21 cellular contexts compared by ENCODE assay signal in the genomic region with DNA sequence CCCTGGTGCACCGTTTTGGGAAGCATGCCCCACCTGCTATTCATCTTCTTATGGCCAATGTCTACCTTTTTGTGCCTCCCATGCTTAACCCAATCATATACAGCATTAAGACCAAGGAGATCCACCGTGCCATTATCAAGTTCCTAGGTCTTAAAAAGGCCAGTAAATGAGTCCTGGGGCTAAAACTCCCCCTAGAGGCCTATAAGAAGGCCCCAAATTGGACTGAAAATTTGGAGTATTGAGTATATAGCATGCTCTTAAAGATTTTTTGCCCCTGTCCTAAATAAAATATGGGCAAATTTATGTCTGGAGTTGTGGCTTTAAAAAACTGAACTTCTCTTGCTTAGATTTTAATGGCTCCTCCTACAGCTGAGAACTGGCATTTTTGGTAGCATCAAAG. TPM values are rescaled to one million over a fixed set of nuclear protein-coding genes. Genes with fewer than 3 reads are reported as not detected.
"Had no signal": no experiment of that assay in that cellular context is flagged by ENCODE, and none has a peak within 500 bp of the region (broad histone marks: within the 10 kb centered on the region; RNA-seq: fewer than 3 reads in every experiment).

No MANE protein-coding gene starts in this region.

- H3K27me3 ChIP-seq: esophagus muscularis mucosa, foreskin keratinocyte, neutrophil, tibial nerve had no signal

- H3K4me1 ChIP-seq: esophagus muscularis mucosa, foreskin keratinocyte, tibial nerve had no signal

- H3K9me3 ChIP-seq: esophagus muscularis mucosa, neutrophil, tibial nerve had no signal

- H3K36me3 Mint-ChIP-seq: activated naive CD4-positive, alpha-beta T cell treated with anti-CD3 and anti-CD28 coated beads, Interleukin-2, amount 50 U/mL, for 72 hours; brain; naive thymus-derived CD4-positive, alpha-beta T cell; stimulated activated naive B cell treated with anti-CD40 and anti-IgM and Interleukin-4, amounts not matched to agents 10 μg/mL and 1 μg/mL and 100 μg/mL, for 72 hours had no signal

- H3K36me3 ChIP-seq: esophagus muscularis mucosa, neutrophil, tibial nerve had no signal

- H3K27ac Mint-ChIP-seq: activated naive CD4-positive, alpha-beta T cell treated with anti-CD3 and anti-CD28 coated beads, Interleukin-2, amount 50 U/mL, for 72 hours; brain; naive thymus-derived CD4-positive, alpha-beta T cell; stimulated activated naive B cell treated with anti-CD40 and anti-IgM and Interleukin-4, amounts not matched to agents 10 μg/mL and 1 μg/mL and 100 μg/mL, for 72 hours had no signal

- H3K9me3 Mint-ChIP-seq: activated naive CD4-positive, alpha-beta T cell treated with anti-CD3 and anti-CD28 coated beads, Interleukin-2, amount 50 U/mL, for 72 hours; activated T-cell treated with anti-CD3 and anti-CD28 coated beads, Interleukin-2, amount 50 U/mL, for 4 hours; brain; central memory CD8-positive, alpha-beta T cell; stimulated activated naive B cell treated with anti-CD40 and anti-IgM and Interleukin-4, amounts not matched to agents 10 μg/mL and 1 μg/mL and 100 μg/mL, for 72 hours had no signal

- H3K27me3 Mint-ChIP-seq: brain had no signal

- DNase-seq: activated CD4-positive, alpha-beta T cell treated with anti-CD3 and anti-CD28 coated beads, Interleukin-2, amount 50 U/mL, for 4 hours; activated effector memory CD4-positive, alpha-beta T cell treated with anti-CD3 and anti-CD28 coated beads, Interleukin-2, amount 50 U/mL, for 16 hours; activated T-cell treated with anti-CD3 and anti-CD28 coated beads, Interleukin-2, amount 50 U/mL, for 4 hours; amniotic stem cell; dermis blood vessel endothelial cell; foreskin keratinocyte; left colon; naive thymus-derived CD4-positive, alpha-beta T cell; right cardiac atrium; stimulated activated naive B cell treated with anti-CD40 and anti-IgM and Interleukin-4, amounts not matched to agents 10 μg/mL and 1 μg/mL and 100 μg/mL, for 72 hours; T-helper 2 cell had no signal

- H3K4me3 Mint-ChIP-seq: activated T-cell treated with anti-CD3 and anti-CD28 coated beads, Interleukin-2, amount 50 U/mL, for 4 hours; brain; central memory CD8-positive, alpha-beta T cell; naive thymus-derived CD4-positive, alpha-beta T cell; stimulated activated naive B cell treated with anti-CD40 and anti-IgM and Interleukin-4, amounts not matched to agents 10 μg/mL and 1 μg/mL and 100 μg/mL, for 72 hours had no signal

- H3K27ac ChIP-seq: esophagus muscularis mucosa, foreskin keratinocyte, neutrophil, tibial nerve had no signal

- H3K4me1 Mint-ChIP-seq: brain; central memory CD8-positive, alpha-beta T cell; naive thymus-derived CD4-positive, alpha-beta T cell; stimulated activated naive B cell treated with anti-CD40 and anti-IgM and Interleukin-4, amounts not matched to agents 10 μg/mL and 1 μg/mL and 100 μg/mL, for 72 hours had no signal

- H3K4me3 ChIP-seq: esophagus muscularis mucosa, tibial nerve had no signal

RNA-seq across cellular contexts. Expression of gene OR51M1, which starts 6.6 kb away (rescaled TPM):
- total RNA-seq: activated naive CD4-positive, alpha-beta T cell treated with anti-CD3 and anti-CD28 coated beads, Interleukin-2, amount 50 U/mL, for 72 hours; activated T-cell treated with anti-CD3 and anti-CD28 coated beads, Interleukin-2, amount 50 U/mL, for 4 hours; dermis blood vessel endothelial cell; esophagus muscularis mucosa; foreskin keratinocyte; left colon; lung microvascular endothelial cell; naive thymus-derived CD4-positive, alpha-beta T cell; posterior vena cava; right cardiac atrium; subcutaneous adipose tissue; tibial nerve had no signal
- polyA plus RNA-seq: foreskin keratinocyte; naive thymus-derived CD4-positive, alpha-beta T cell; right cardiac atrium had no signal

RNA-seq across cellular contexts. Expression of gene OR51Q1, which starts 31.7 kb away (rescaled TPM):
- total RNA-seq: activated naive CD4-positive, alpha-beta T cell treated with anti-CD3 and anti-CD28 coated beads, Interleukin-2, amount 50 U/mL, for 72 hours; activated T-cell treated with anti-CD3 and anti-CD28 coated beads, Interleukin-2, amount 50 U/mL, for 4 hours; dermis blood vessel endothelial cell; esophagus muscularis mucosa; foreskin keratinocyte; left colon; lung microvascular endothelial cell; mononuclear cell; naive thymus-derived CD4-positive, alpha-beta T cell; posterior vena cava; right cardiac atrium; subcutaneous adipose tissue; tibial nerve had no signal
- polyA plus RNA-seq: foreskin keratinocyte; naive thymus-derived CD4-positive, alpha-beta T cell; right cardiac atrium had no signal

RNA-seq across cellular contexts. Expression of gene OR51B6, which starts 38.9 kb away (rescaled TPM):
- total RNA-seq: activated naive CD4-positive, alpha-beta T cell treated with anti-CD3 and anti-CD28 coated beads, Interleukin-2, amount 50 U/mL, for 72 hours; activated T-cell treated with anti-CD3 and anti-CD28 coated beads, Interleukin-2, amount 50 U/mL, for 4 hours; dermis blood vessel endothelial cell; esophagus muscularis mucosa; foreskin keratinocyte; left colon; lung microvascular endothelial cell; mononuclear cell; naive thymus-derived CD4-positive, alpha-beta T cell; posterior vena cava; right cardiac atrium; subcutaneous adipose tissue; tibial nerve had no signal
- polyA plus RNA-seq: foreskin keratinocyte; naive thymus-derived CD4-positive, alpha-beta T cell; right cardiac atrium had no signal

RNA-seq across cellular contexts. Expression of gene OR51B5, which starts 46.9 kb away (rescaled TPM):
- total RNA-seq: activated T-cell treated with anti-CD3 and anti-CD28 coated beads, Interleukin-2, amount 50 U/mL, for 4 hours; dermis blood vessel endothelial cell; esophagus muscularis mucosa; foreskin keratinocyte; left colon; lung microvascular endothelial cell had no signal
- polyA plus RNA-seq: foreskin keratinocyte; naive thymus-derived CD4-positive, alpha-beta T cell had no signal

RNA-seq across cellular contexts. Expression of gene OR51I1, which starts 51.1 kb away (rescaled TPM):
- total RNA-seq: activated naive CD4-positive, alpha-beta T cell treated with anti-CD3 and anti-CD28 coated beads, Interleukin-2, amount 50 U/mL, for 72 hours; activated T-cell treated with anti-CD3 and anti-CD28 coated beads, Interleukin-2, amount 50 U/mL, for 4 hours; dermis blood vessel endothelial cell; esophagus muscularis mucosa; foreskin keratinocyte; left colon; lung microvascular endothelial cell; mononuclear cell; naive thymus-derived CD4-positive, alpha-beta T cell; posterior vena cava; right cardiac atrium had no signal
- polyA plus RNA-seq: foreskin keratinocyte; naive thymus-derived CD4-positive, alpha-beta T cell; right cardiac atrium had no signal
